ENCODE assay signal across 1 cellular context in genomic region chr1:67685067-67685557, GRCh38.
TF ChIP-seq lines count a peak whose summit lies in the region.

A gene with protein sequence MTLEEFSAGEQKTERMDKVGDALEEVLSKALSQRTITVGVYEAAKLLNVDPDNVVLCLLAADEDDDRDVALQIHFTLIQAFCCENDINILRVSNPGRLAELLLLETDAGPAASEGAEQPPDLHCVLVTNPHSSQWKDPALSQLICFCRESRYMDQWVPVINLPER (plus strand): TSS chr1:67685201. CDS start chr1:67685495, 294 bp downstream.

TF ChIP-seq in HepG2, 621 proteins besides CTCF, POLR2A, EP300 and RAD21 (continued from another document and continues in another):
- TF ChIP-seq HMGA1 (CRISPR knock-in tag; conservative IDR thresholded peaks at IDR 0.05): no peak
- TF ChIP-seq ELK4 (CRISPR knock-in tag; IDR thresholded peaks at IDR 0.05; ENCODE audit: borderline replicate concordance): no peak
- TF ChIP-seq RFXAP (CRISPR knock-in tag; IDR thresholded peaks at IDR 0.05; ENCODE audit: borderline replicate concordance): peak; percentile 98
- TF ChIP-seq HOXA3 (CRISPR knock-in tag; IDR thresholded peaks at IDR 0.05): peak; percentile 75
- TF ChIP-seq HMG20A (CRISPR knock-in tag; IDR thresholded peaks at IDR 0.05; ENCODE audit: borderline replicate concordance): 0 out of 2 replicates have a peak, but pooled peaks have one; percentile 48
- peak; percentile 96 for TF ChIP-seq KLF6 (CRISPR knock-in tag; IDR thresholded peaks at IDR 0.05)
- TF ChIP-seq, protein P1, sequence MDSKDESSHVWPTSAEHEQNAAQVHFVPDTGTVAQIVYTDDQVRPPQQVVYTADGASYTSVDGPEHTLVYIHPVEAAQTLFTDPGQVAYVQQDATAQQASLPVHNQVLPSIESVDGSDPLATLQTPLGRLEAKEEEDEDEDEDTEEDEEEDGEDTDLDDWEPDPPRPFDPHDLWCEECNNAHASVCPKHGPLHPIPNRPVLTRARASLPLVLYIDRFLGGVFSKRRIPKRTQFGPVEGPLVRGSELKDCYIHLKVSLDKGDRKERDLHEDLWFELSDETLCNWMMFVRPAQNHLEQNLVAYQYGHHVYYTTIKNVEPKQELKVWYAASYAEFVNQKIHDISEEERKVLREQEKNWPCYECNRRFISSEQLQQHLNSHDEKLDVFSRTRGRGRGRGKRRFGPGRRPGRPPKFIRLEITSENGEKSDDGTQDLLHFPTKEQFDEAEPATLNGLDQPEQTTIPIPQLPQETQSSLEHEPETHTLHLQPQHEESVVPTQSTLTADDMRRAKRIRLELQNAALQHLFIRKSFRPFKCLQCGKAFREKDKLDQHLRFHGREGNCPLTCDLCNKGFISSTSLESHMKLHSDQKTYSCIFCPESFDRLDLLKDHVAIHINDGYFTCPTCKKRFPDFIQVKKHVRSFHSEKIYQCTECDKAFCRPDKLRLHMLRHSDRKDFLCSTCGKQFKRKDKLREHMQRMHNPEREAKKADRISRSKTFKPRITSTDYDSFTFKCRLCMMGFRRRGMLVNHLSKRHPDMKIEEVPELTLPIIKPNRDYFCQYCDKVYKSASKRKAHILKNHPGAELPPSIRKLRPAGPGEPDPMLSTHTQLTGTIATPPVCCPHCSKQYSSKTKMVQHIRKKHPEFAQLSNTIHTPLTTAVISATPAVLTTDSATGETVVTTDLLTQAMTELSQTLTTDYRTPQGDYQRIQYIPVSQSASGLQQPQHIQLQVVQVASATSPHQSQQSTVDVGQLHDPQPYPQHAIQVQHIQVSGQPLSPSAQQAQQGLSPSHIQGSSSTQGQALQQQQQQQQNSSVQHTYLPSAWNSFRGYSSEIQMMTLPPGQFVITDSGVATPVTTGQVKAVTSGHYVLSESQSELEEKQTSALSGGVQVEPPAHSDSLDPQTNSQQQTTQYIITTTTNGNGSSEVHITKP (CRISPR knock-in tag; IDR thresholded peaks at IDR 0.05; ENCODE audit: low read depth): 0 out of 2 replicates have a peak, but pooled peaks have one; percentile 20
- TF ChIP-seq ZC3H13 (CRISPR knock-in tag; IDR thresholded peaks at IDR 0.05): peak; percentile 42; the same call in 1 of the 2 replicates
- TF ChIP-seq NFYC (CRISPR knock-in tag; IDR thresholded peaks at IDR 0.05): peak; percentile 78
- TF ChIP-seq, protein P2, sequence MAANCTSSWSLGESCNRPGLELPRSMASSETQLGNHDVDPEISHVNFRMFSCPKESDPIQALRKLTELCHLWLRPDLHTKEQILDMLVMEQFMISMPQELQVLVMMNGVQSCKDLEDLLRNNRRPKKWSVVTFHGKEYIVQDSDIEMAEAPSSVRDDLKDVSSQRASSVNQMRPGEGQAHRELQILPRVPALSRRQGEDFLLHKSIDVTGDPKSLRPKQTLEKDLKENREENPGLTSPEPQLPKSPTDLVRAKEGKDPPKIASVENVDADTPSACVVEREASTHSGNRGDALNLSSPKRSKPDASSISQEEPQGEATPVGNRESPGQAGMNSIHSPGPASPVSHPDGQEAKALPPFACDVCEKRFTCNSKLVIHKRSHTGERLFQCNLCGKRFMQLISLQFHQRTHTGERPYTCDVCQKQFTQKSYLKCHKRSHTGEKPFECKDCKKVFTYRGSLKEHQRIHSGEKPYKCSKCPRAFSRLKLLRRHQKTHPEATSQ (CRISPR knock-in tag; IDR thresholded peaks at IDR 0.05; ENCODE audit: borderline replicate concordance): peak; percentile 87
- no peak for TF ChIP-seq HCFC1 (IDR thresholded peaks at IDR 0.05; ENCODE audit: low read depth, low read length)
- TF ChIP-seq, protein P3, sequence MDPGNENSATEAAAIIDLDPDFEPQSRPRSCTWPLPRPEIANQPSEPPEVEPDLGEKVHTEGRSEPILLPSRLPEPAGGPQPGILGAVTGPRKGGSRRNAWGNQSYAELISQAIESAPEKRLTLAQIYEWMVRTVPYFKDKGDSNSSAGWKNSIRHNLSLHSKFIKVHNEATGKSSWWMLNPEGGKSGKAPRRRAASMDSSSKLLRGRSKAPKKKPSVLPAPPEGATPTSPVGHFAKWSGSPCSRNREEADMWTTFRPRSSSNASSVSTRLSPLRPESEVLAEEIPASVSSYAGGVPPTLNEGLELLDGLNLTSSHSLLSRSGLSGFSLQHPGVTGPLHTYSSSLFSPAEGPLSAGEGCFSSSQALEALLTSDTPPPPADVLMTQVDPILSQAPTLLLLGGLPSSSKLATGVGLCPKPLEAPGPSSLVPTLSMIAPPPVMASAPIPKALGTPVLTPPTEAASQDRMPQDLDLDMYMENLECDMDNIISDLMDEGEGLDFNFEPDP (CRISPR knock-in tag; conservative IDR thresholded peaks at IDR 0.05): no peak
- no peak for TF ChIP-seq LCORL (IDR thresholded peaks at IDR 0.05)
- peak; percentile 80 for TF ChIP-seq LCORL (CRISPR knock-in tag; IDR thresholded peaks at IDR 0.05)
- TF ChIP-seq HIVEP1 (CRISPR knock-in tag; IDR thresholded peaks at IDR 0.05): no peak
- peak; percentile 79; the same call in 1 of the 2 replicates for TF ChIP-seq TOE1 (CRISPR knock-in tag; IDR thresholded peaks at IDR 0.05)
- no peak for TF ChIP-seq PCBP1 (IDR thresholded peaks at IDR 0.05; ENCODE audit: borderline replicate concordance, low read depth, low read length)
- TF ChIP-seq ZSCAN21 (CRISPR knock-in tag; IDR thresholded peaks at IDR 0.05; ENCODE audit: borderline replicate concordance): peak; percentile 94
- peak; percentile 92 for TF ChIP-seq TARDBP (CRISPR knock-in tag; IDR thresholded peaks at IDR 0.05)
- no peak for TF ChIP-seq ZNF839 (CRISPR knock-in tag; IDR thresholded peaks at IDR 0.05; ENCODE audit: borderline replicate concordance)
- TF ChIP-seq ZNF292 (CRISPR knock-in tag; IDR thresholded peaks at IDR 0.05; ENCODE audit: borderline replicate concordance, low read depth): peak; percentile 44; the same call in 1 of the 2 replicates
- peak; percentile 98 for TF ChIP-seq ZNF607 (CRISPR knock-in tag; IDR thresholded peaks at IDR 0.05; ENCODE audit: borderline replicate concordance)
- no peak for TF ChIP-seq ZBTB40 (IDR thresholded peaks at IDR 0.05)
- no peak; the same call in 1 of the 2 replicates for TF ChIP-seq ZBTB40 (CRISPR knock-in tag; IDR thresholded peaks at IDR 0.05)
- peak; percentile 55; the same call in 1 of the 2 replicates for TF ChIP-seq PATZ1 (CRISPR knock-in tag; IDR thresholded peaks at IDR 0.05)
- TF ChIP-seq ZNF205 (CRISPR knock-in tag; IDR thresholded peaks at IDR 0.05): peak; percentile 90
- TF ChIP-seq ZNF136 (CRISPR knock-in tag; IDR thresholded peaks at IDR 0.05; ENCODE audit: low read depth): no peak
- no peak for TF ChIP-seq PCBP2 (optimal IDR thresholded peaks at IDR 0.05; ENCODE audit: low read depth, low read length, poor library complexity, severe bottlenecking)
- TF ChIP-seq, protein P4, sequence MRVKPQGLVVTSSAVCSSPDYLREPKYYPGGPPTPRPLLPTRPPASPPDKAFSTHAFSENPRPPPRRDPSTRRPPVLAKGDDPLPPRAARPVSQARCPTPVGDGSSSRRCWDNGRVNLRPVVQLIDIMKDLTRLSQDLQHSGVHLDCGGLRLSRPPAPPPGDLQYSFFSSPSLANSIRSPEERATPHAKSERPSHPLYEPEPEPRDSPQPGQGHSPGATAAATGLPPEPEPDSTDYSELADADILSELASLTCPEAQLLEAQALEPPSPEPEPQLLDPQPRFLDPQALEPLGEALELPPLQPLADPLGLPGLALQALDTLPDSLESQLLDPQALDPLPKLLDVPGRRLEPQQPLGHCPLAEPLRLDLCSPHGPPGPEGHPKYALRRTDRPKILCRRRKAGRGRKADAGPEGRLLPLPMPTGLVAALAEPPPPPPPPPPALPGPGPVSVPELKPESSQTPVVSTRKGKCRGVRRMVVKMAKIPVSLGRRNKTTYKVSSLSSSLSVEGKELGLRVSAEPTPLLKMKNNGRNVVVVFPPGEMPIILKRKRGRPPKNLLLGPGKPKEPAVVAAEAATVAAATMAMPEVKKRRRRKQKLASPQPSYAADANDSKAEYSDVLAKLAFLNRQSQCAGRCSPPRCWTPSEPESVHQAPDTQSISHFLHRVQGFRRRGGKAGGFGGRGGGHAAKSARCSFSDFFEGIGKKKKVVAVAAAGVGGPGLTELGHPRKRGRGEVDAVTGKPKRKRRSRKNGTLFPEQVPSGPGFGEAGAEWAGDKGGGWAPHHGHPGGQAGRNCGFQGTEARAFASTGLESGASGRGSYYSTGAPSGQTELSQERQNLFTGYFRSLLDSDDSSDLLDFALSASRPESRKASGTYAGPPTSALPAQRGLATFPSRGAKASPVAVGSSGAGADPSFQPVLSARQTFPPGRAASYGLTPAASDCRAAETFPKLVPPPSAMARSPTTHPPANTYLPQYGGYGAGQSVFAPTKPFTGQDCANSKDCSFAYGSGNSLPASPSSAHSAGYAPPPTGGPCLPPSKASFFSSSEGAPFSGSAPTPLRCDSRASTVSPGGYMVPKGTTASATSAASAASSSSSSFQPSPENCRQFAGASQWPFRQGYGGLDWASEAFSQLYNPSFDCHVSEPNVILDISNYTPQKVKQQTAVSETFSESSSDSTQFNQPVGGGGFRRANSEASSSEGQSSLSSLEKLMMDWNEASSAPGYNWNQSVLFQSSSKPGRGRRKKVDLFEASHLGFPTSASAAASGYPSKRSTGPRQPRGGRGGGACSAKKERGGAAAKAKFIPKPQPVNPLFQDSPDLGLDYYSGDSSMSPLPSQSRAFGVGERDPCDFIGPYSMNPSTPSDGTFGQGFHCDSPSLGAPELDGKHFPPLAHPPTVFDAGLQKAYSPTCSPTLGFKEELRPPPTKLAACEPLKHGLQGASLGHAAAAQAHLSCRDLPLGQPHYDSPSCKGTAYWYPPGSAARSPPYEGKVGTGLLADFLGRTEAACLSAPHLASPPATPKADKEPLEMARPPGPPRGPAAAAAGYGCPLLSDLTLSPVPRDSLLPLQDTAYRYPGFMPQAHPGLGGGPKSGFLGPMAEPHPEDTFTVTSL (CRISPR knock-in tag; IDR thresholded peaks at IDR 0.05; ENCODE audit: borderline replicate concordance): no peak; the same call in 1 of the 2 replicates
